ENCODE assay signal across 9 cellular contexts in the genomic region with DNA sequence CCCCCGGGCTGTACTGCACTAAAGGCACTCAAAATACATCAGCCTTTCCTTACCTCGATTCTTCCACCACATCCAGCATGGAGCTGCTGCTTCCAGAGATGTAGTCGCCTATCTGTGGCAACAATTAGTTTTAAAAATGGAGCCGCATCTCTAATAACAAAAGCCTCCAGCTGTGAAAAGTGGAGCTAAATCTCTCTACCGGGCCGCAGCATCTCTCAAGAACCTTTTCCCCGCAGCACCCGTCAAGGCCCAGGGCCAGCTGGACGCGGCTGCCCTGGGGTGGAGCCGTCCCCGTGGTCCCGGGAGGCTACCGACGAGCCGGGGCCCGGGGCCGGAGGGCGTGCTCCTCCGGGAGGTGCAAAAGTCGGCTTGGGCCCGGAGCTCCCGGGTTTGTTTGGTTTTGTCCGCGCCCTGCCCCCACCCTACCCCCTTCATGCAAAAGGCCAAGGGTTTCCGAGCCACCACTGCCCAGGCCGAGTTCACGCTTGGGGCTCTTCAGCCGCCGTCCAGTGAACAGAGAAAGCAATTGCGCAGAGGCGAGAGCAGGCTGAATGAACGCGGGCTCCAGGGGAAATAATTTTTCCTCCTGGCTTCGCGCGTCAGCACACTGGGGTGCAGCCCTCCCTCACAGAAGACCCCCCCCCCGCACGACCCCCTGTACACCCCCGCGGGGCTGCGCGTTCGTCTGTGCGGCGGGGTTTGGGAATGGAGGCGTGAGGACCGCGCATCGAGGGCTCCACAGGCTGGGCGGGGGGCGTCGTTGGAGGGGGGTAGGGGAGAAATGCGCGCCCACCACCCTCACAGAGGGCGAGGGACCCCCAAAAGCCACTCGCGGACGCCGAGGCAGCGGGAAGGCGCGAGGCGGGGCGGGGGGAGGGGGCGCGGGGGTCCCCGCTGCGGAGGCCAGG. TPM values are rescaled to one million over a fixed set of nuclear protein-coding genes. Genes with fewer than 3 reads are reported as not detected.
DNase-seq lines count a peak whose midpoint lies in the region; ATAC-seq, FAIRE-seq and TF ChIP-seq lines count a peak whose summit lies in the region.
"Had no signal": no experiment of that assay in that cellular context is flagged by ENCODE, and none has a peak within 500 bp of the region (broad histone marks: within the 10 kb centered on the region; RNA-seq: fewer than 3 reads in every experiment).

No MANE protein-coding gene starts in this region.

- TF ChIP-seq CTCF in chondrocyte (IDR thresholded peaks at IDR 0.05) (no peak), lower lobe of right lung (IDR thresholded peaks at IDR 0.05) (no peak), CD14-positive monocyte (IDR thresholded peaks at IDR 0.05) (no peak)

- H3K4me3 ChIP-seq in lower lobe of right lung, result peak overlapping the region; percentile 57

- peaks cover 47% of the 10 kb centered on the region for H3K27me3 ChIP-seq in lower lobe of right lung (ENCODE audit: low read depth)

- H3K4me1 Mint-ChIP-seq in activated naive CD4-positive, alpha-beta T cell treated with anti-CD3 and anti-CD28 coated beads for 36 hours (ENCODE audit: low read depth), result peaks cover 14% of the 10 kb centered on the region
- peaks cover 5% of the 10 kb centered on the region for H3K4me1 Mint-ChIP-seq in activated naive CD4-positive, alpha-beta T cell treated with anti-CD3 and anti-CD28 coated beads, Interleukin-2, amount 10 ng/mL, durations not matched to agents 7 days and 5 days
- H3K4me1 Mint-ChIP-seq in chondrocyte (ENCODE audit: low read depth) (peaks cover 8% of the 10 kb centered on the region), CD14-positive monocyte (peaks cover 2% of the 10 kb centered on the region)

- no peak for FAIRE-seq in urothelium cell line (lab: Jason Lieb, UNC)
- FAIRE-seq: G401.6 had no signal

- CTCF ChIA-PET in activated naive CD4-positive, alpha-beta T cell treated with anti-CD3 and anti-CD28 coated beads for 36 hours (lab: Charles Lee), result interaction anchor here (0.5 to 0.7 kb wide), 3 partner anchors 14 to 564 kb away, joined by 3 read pairs; no protein-coding TSS in a partner anchor
- CTCF ChIA-PET in activated naive CD4-positive, alpha-beta T cell treated with anti-CD3 and anti-CD28 coated beads, Interleukin-2, amount 10 ng/mL, durations not matched to agents 7 days and 5 days (lab: Charles Lee), result no interaction called here

- H3K36me3 ChIP-seq in lower lobe of right lung, result no peaks in the 10 kb centered on the region

- H3K9me3 ChIP-seq in lower lobe of right lung, result no peaks in the 10 kb centered on the region

- intact Hi-C loops in activated naive CD4-positive, alpha-beta T cell treated with anti-CD3 and anti-CD28 coated beads for 36 hours (cut with micrococcal nuclease), result loop anchor here (5.0 kb wide), 1 partner anchor 926 kb away; a partner anchor contains a TSS
- intact Hi-C loops in lower lobe of right lung (cut with DNase I), result no loop called here
- intact Hi-C loops in CD14-positive monocyte (cut with micrococcal nuclease), result no loop called here

- no peak overlapping the region for H3K27ac Mint-ChIP-seq in activated naive CD4-positive, alpha-beta T cell treated with anti-CD3 and anti-CD28 coated beads for 36 hours
- no peak overlapping the region for H3K27ac Mint-ChIP-seq in activated naive CD4-positive, alpha-beta T cell treated with anti-CD3 and anti-CD28 coated beads, Interleukin-2, amount 10 ng/mL, durations not matched to agents 7 days and 5 days
- H3K27ac Mint-ChIP-seq in chondrocyte (ENCODE audit: unreplicated experiment) (no peak overlapping the region), CD14-positive monocyte (no peak overlapping the region)

- H3K27ac ChIP-seq in lower lobe of right lung, result no peak overlapping the region

- H3K4me3 Mint-ChIP-seq in activated naive CD4-positive, alpha-beta T cell treated with anti-CD3 and anti-CD28 coated beads for 36 hours, result peak overlapping the region; percentile 12
- H3K4me3 Mint-ChIP-seq in activated naive CD4-positive, alpha-beta T cell treated with anti-CD3 and anti-CD28 coated beads, Interleukin-2, amount 10 ng/mL, durations not matched to agents 7 days and 5 days, result no peak overlapping the region
- H3K4me3 Mint-ChIP-seq in chondrocyte (ENCODE audit: unreplicated experiment), result peak overlapping the region; percentile 72
- H3K4me3 Mint-ChIP-seq in CD14-positive monocyte, result peak overlapping the region in 1 of 2 donors; percentile 53

- no peaks in the 10 kb centered on the region for H3K9me3 Mint-ChIP-seq in activated naive CD4-positive, alpha-beta T cell treated with anti-CD3 and anti-CD28 coated beads for 36 hours
- H3K9me3 Mint-ChIP-seq in activated naive CD4-positive, alpha-beta T cell treated with anti-CD3 and anti-CD28 coated beads, Interleukin-2, amount 10 ng/mL, durations not matched to agents 7 days and 5 days, result no peaks in the 10 kb centered on the region
- H3K9me3 Mint-ChIP-seq in chondrocyte (ENCODE audit: low read depth) (no peaks in the 10 kb centered on the region), CD14-positive monocyte (peaks cover 0 to 13% (median 5%) of the 10 kb centered on the region in 7 donors)

- ATAC-seq in lower lobe of right lung, result peak; percentile 23 to 38
- no peak for ATAC-seq in activated CD4-positive, CD25-positive, alpha-beta regulatory T cell treated with anti-CD3 and anti-CD28 coated beads, Interleukin-2, amount 50 U/mL, for 24 hours

- H3K27me3 Mint-ChIP-seq in activated naive CD4-positive, alpha-beta T cell treated with anti-CD3 and anti-CD28 coated beads for 36 hours (ENCODE audit: low read depth), result peaks cover 46% of the 10 kb centered on the region
- H3K27me3 Mint-ChIP-seq in activated naive CD4-positive, alpha-beta T cell treated with anti-CD3 and anti-CD28 coated beads, Interleukin-2, amount 10 ng/mL, durations not matched to agents 7 days and 5 days, result peaks cover 58% of the 10 kb centered on the region
- H3K27me3 Mint-ChIP-seq in chondrocyte (ENCODE audit: low read depth) (peaks cover 25% of the 10 kb centered on the region), CD14-positive monocyte (ENCODE audit: low read depth in 3 of 3) (peaks cover 58 to 84% (median 75%) of the 10 kb centered on the region in 3 donors)

- H3K4me1 ChIP-seq in lower lobe of right lung, result peaks cover 22% of the 10 kb centered on the region

- no peak for DNase-seq in activated naive CD4-positive, alpha-beta T cell treated with anti-CD3 and anti-CD28 coated beads for 36 hours
- DNase-seq in activated naive CD4-positive, alpha-beta T cell treated with anti-CD3 and anti-CD28 coated beads, Interleukin-2, amount 10 ng/mL, durations not matched to agents 7 days and 5 days, result no peak
- no peak for DNase-seq in chondrocyte (ENCODE audit: low spot score)
- DNase-seq in lower lobe of right lung, result no peak
- DNase-seq in urothelium cell line (ENCODE audit: low spot score), result peak; percentile 17
- no peak for DNase-seq in NCI-H1436 (lab: John Stamatoyannopoulos, UW)
- DNase-seq in CD14-positive monocyte (ENCODE audit: low spot score), result no peak

- H3K36me3 Mint-ChIP-seq in activated naive CD4-positive, alpha-beta T cell treated with anti-CD3 and anti-CD28 coated beads for 36 hours (ENCODE audit: low read depth), result no peaks in the 10 kb centered on the region
- no peaks in the 10 kb centered on the region for H3K36me3 Mint-ChIP-seq in activated naive CD4-positive, alpha-beta T cell treated with anti-CD3 and anti-CD28 coated beads, Interleukin-2, amount 10 ng/mL, durations not matched to agents 7 days and 5 days
- H3K36me3 Mint-ChIP-seq in chondrocyte (ENCODE audit: low read depth) (no peaks in the 10 kb centered on the region), CD14-positive monocyte (no peaks in the 10 kb centered on the region)

RNA-seq across cellular contexts. Expression of a gene that starts 0.6 kb away (rescaled TPM):
- not detected for total RNA-seq in activated naive CD4-positive, alpha-beta T cell treated with anti-CD3 and anti-CD28 coated beads for 36 hours
- total RNA-seq in chondrocyte (2.3 to 4.1 TPM (median 2.4 TPM) in 3 replicates), lower lobe of right lung (0.74 TPM)
- under 1 TPM; 0.02 to 0.03 TPM for polyA plus RNA-seq in CD14-positive monocyte

Comparison
In these comparisons a context has a peak if more than half of its experiments do, and no peak if none do; other contexts are left out.
1. ATAC-seq: peak in lower lobe of right lung (2 of 2); none in activated CD4-positive, CD25-positive, alpha-beta regulatory T cell treated with anti-CD3 and anti-CD28 coated beads, Interleukin-2, amount 50 U/mL, for 24 hours (0 of 2).